In genomic region chr6:157381631-157382621, GRCh38 we compare ENCODE assay signal across 8 cellular contexts. TPM values are rescaled to one million over a fixed set of nuclear protein-coding genes. Genes with fewer than 3 reads are reported as not detected.
DNase-seq lines count a peak whose midpoint lies in the region; ATAC-seq, FAIRE-seq and TF ChIP-seq lines count a peak whose summit lies in the region.

No MANE protein-coding gene starts in this region.

- peak overlapping the region; percentile 93 to 98 for H3K27ac ChIP-seq in A549
- H3K27ac ChIP-seq in Panc1 (ENCODE audit: low read length), result peak overlapping the region; percentile 70
- no peak overlapping the region for H3K27ac ChIP-seq in foreskin keratinocyte
- peak overlapping the region; percentile 66 for H3K27ac ChIP-seq in substantia nigra (ENCODE audit: low read depth, low read length, poor library complexity, severe bottlenecking)

- H3K9me3 ChIP-seq in A549 (no peaks in the 10 kb centered on the region), Panc1 (ENCODE audit: control insufficient read depth, insufficient read depth, low read depth, low read length) (no peaks in the 10 kb centered on the region)

- peaks cover 30% of the 10 kb centered on the region for H3K27me3 Mint-ChIP-seq in neural crest cell (ENCODE audit: low read depth)

- no peak for TF ChIP-seq EP300 in A549 (IDR thresholded peaks at IDR 0.05)

- H3K4me2 ChIP-seq in A549, result peak overlapping the region; percentile 78

- WGBS in A549 (ENCODE audit: missing lambda C conversion rate), result 25% methylated on average over 20 of the region's 96 CpGs

- DNase-seq in A549 (ENCODE audit: low read depth in 1 of 2, low spot score in 1 of 2) (peak; percentile 28 to 38), Panc1 (ENCODE audit: low read depth, low spot score) (no peak), activated gamma-delta T cell (lab: John Stamatoyannopoulos, UW) (peak; percentile 36), foreskin keratinocyte (peak in 1 of 2 donors; percentile 41), neural crest cell (ENCODE audit: low read depth, low spot score) (peak; percentile 20), substantia nigra (lab: John Stamatoyannopoulos, UW) (peak in 44 of 49 donors; percentile 16 to 82 (median 53))

- H3K4me3 Mint-ChIP-seq in neural crest cell, result peak overlapping the region; percentile 86

- no peak for TF ChIP-seq RAD21 in A549 (conservative IDR thresholded peaks at IDR 0.05 in 1 of 2, IDR thresholded peaks at IDR 0.05 in 1 of 2)

- H3K4me1 ChIP-seq in A549, result 0 out of 3 replicates have a peak, but pooled peaks cover 4% of the 10 kb centered on the region
- peaks cover 22% of the 10 kb centered on the region for H3K4me1 ChIP-seq in Panc1 (ENCODE audit: control insufficient read depth, insufficient read depth, low read length)
- H3K4me1 ChIP-seq in foreskin keratinocyte, result no peaks in the 10 kb centered on the region

- ATAC-seq in A549, result peak in 1 of 2 experiments; percentile 35; a peak in 3 of 6 replicates
- peak; percentile 11 for ATAC-seq in GM18519 (IDR thresholded peaks at IDR 0.05; ENCODE audit: low FRiP score, unreplicated experiment)
- peak; percentile 15 for ATAC-seq in HG03097 (IDR thresholded peaks at IDR 0.05; ENCODE audit: low FRiP score, unreplicated experiment)
- peak; percentile 18 for ATAC-seq in Panc1
- peak; percentile 8 for ATAC-seq in foreskin keratinocyte

- TF ChIP-seq CTCF in A549 (IDR thresholded peaks at IDR 0.05) (peak; percentile 35; the same call in 2 of the 3 replicates), Panc1 (IDR thresholded peaks at IDR 0.05) (peak; percentile 62; the same call in 1 of the 2 replicates), foreskin keratinocyte (conservative IDR thresholded peaks at IDR 0.05) (peak; percentile 12), neural crest cell (conservative IDR thresholded peaks at IDR 0.05) (peak; percentile 17)

- no peaks in the 10 kb centered on the region for H3K9me3 Mint-ChIP-seq in neural crest cell

- POLR2A ChIA-PET in A549 (lab: Yijun Ruan, JAX) (no interaction called here), Panc1 (lab: Charles Lee) (interaction anchor here (0.6 kb wide), 1 partner anchor 55 kb away, joined by 5 read pairs; no protein-coding TSS in a partner anchor)

- FAIRE-seq in A549 (lab: Jason Lieb, UNC), result no peak

- CTCF ChIA-PET in A549 (lab: Yijun Ruan, JAX) (interaction anchor here (1.2 kb wide), 1 partner anchor 285 kb away, joined by 4 read pairs; no protein-coding TSS in a partner anchor), Panc1 (lab: Charles Lee) (no interaction called here)

- no peaks in the 10 kb centered on the region for H3K27me3 ChIP-seq in Panc1 (ENCODE audit: control insufficient read depth, insufficient read depth, low read length)
- H3K27me3 ChIP-seq in foreskin keratinocyte, result no peaks in the 10 kb centered on the region

- intact Hi-C loops in Panc1 (cut with micrococcal nuclease; ENCODE audit: unreplicated experiment), result loop anchor here (5.0 to 10.0 kb wide), 2 partner anchors 213 to 285 kb away; no protein-coding TSS in a partner anchor

- H3K36me3 ChIP-seq in Panc1 (ENCODE audit: control insufficient read depth, insufficient read depth, low read length), result no peaks in the 10 kb centered on the region; the same call in 1 of the 2 replicates

- no peaks in the 10 kb centered on the region for H3K36me3 Mint-ChIP-seq in neural crest cell (ENCODE audit: low read depth)

- peaks cover 20% of the 10 kb centered on the region for H3K4me1 Mint-ChIP-seq in neural crest cell

- TF ChIP-seq POLR2A in A549 (IDR thresholded peaks at IDR 0.05; ENCODE audit: low read length), result no peak

- H3K27ac Mint-ChIP-seq in neural crest cell (ENCODE audit: unreplicated experiment), result no peak overlapping the region

- in situ Hi-C loops in Panc1 (cut with HindIII; ENCODE audit: low pct_unique_long_range_greater_than_20kb, low sequenced_read_pairs), result no loop called here

- BruUV-seq in Panc1 (replicated peaks; lab: Mats Ljungman, UMichigan), result no TSS peak

- H3K4me3 ChIP-seq in A549 (peak overlapping the region; percentile 95), Panc1 (ENCODE audit: low read depth in 2 of 2, low read length in 2 of 2) (peak overlapping the region; percentile 68 to 88)

TF ChIP-seq in A549, 52 proteins besides CTCF, POLR2A, EP300 and RAD21:
- TF ChIP-seq HMGXB4 (CRISPR knock-in tag; IDR thresholded peaks at IDR 0.05; ENCODE audit: borderline replicate concordance) (no peak), PHF8 (IDR thresholded peaks at IDR 0.05; ENCODE audit: borderline replicate concordance, low read depth) (no peak), CBX2 (IDR thresholded peaks at IDR 0.05; ENCODE audit: borderline replicate concordance, low read depth) (no peak), HOXA7 (CRISPR knock-in tag; IDR thresholded peaks at IDR 0.05) (no peak), USF2 (IDR thresholded peaks at IDR 0.05) (no peak), CHD4 (IDR thresholded peaks at IDR 0.05; ENCODE audit: borderline replicate concordance) (no peak), RFX5 (IDR thresholded peaks at IDR 0.05) (no peak), ZSCAN20 (CRISPR knock-in tag; IDR thresholded peaks at IDR 0.05) (no peak), HES2 (IDR thresholded peaks at IDR 0.05) (no peak), FOXS1 (CRISPR knock-in tag; IDR thresholded peaks at IDR 0.05) (no peak), HDAC2 (IDR thresholded peaks at IDR 0.05) (no peak)

RNA-seq across cellular contexts. Expression of gene ZDHHC14, which starts 0.9 kb away (rescaled TPM):
- 2.0 and 2.2 TPM in 2 replicates for polyA plus RNA-seq in A549 (2011; rRNA removed)
- polyA plus RNA-seq in A549 (2012; cell fraction: cytosol; rRNA removed), result 2.7 and 3.7 TPM in 2 replicates
- polyA plus RNA-seq in A549 (2012; cell fraction: nucleus; rRNA removed), result 5.0 and 6.3 TPM in 2 replicates
- polyA plus RNA-seq in A549 (2017; fragmentation: RNase III; extraction: RNeasy Plus Mini Kit Qiagen cat#74134 plus additional on column Dnase treatment), result 2.6 to 2.8 TPM (median 2.8 TPM) in 3 replicates
- polyA minus RNA-seq in A549 (2011; rRNA and poly(A)+ RNA removed), result 1.4 and 2.2 TPM in 2 replicates
- 19.9 TPM for total RNA-seq in Panc1 (2021; ENCODE audit: unreplicated experiment)
- polyA plus RNA-seq in Panc1 (2012; ENCODE audit: insufficient read length), result 21.3 TPM
- total RNA-seq in foreskin keratinocyte, result 6.2 and 6.4 TPM in 2 replicates
- polyA plus RNA-seq in foreskin keratinocyte, result 5.8 and 6.1 TPM in 2 replicates
- total RNA-seq in neural crest cell, result 5.0 and 5.3 TPM in 2 replicates

RNA-seq across cellular contexts. Expression of gene TMEM242, which starts 58.6 kb away (rescaled TPM):
- 5.1 and 7.4 TPM in 2 replicates for polyA plus RNA-seq in A549 (2011; rRNA removed)
- 2.7 and 3.3 TPM in 2 replicates for polyA plus RNA-seq in A549 (2012; cell fraction: cytosol; rRNA removed)
- 1.3 and 2.0 TPM in 2 replicates for polyA plus RNA-seq in A549 (2012; cell fraction: nucleus; rRNA removed)
- 5.3 to 6.3 TPM (median 5.8 TPM) in 3 replicates for polyA plus RNA-seq in A549 (2017; fragmentation: RNase III; extraction: RNeasy Plus Mini Kit Qiagen cat#74134 plus additional on column Dnase treatment)
- polyA minus RNA-seq in A549 (2011; rRNA and poly(A)+ RNA removed), result 1.1 and 2.5 TPM in 2 replicates
- 6.8 TPM for total RNA-seq in Panc1 (2021; ENCODE audit: unreplicated experiment)
- polyA plus RNA-seq in Panc1 (2012; ENCODE audit: insufficient read length), result 5.0 TPM
- 9.0 and 9.6 TPM in 2 replicates for total RNA-seq in foreskin keratinocyte
- polyA plus RNA-seq in foreskin keratinocyte, result 10.7 and 11.4 TPM in 2 replicates
- 10.4 and 11.3 TPM in 2 replicates for total RNA-seq in neural crest cell

Comparison
In these comparisons a context has a peak if more than half of its experiments do, and no peak if none do; other contexts are left out.
1. CTCF ChIP-seq: peak in every context shown above with its lines; median percentile 62 in Panc1; 35 in A549; 17 in neural crest cell; 12 in foreskin keratinocyte.